Comparison of ENCODE assay signal across 8 cellular contexts in genomic region chr6:26170951-26171841, GRCh38.
A peak's percentile ranks its signal among the peaks of the same experiment; 100 is the strongest.
DNase-seq lines count a peak whose midpoint lies in the region; ATAC-seq and TF ChIP-seq lines count a peak whose summit lies in the region.

No MANE protein-coding gene starts in this region.

- ATAC-seq in HG03066 (IDR thresholded peaks at IDR 0.05; ENCODE audit: low read depth, unreplicated experiment) (peak; percentile 2), HG03565 (IDR thresholded peaks at IDR 0.05; ENCODE audit: unreplicated experiment) (no peak)

- H3K4me1 Mint-ChIP-seq in mesothelial cell of epicardium, result peaks cover 23% of the 10 kb centered on the region

- no peaks in the 10 kb centered on the region for H4K20me1 ChIP-seq in DOHH2 (ENCODE audit: control insufficient read depth, insufficient read depth, low read depth, low read length)

- peak overlapping the region; percentile 99 for H3K27ac Mint-ChIP-seq in mesothelial cell of epicardium

- H3K79me2 ChIP-seq in DOHH2 (ENCODE audit: control insufficient read depth, low read length), result peaks cover 42% of the 10 kb centered on the region

- H3K36me3 ChIP-seq in DOHH2 (ENCODE audit: control insufficient read depth, low read length), result peaks cover 11% of the 10 kb centered on the region; the same call in 1 of the 2 replicates

- in situ Hi-C loops in astrocyte of the spinal cord (cut with HindIII; ENCODE audit: low sequenced_read_pairs), result no loop called here

- TF ChIP-seq CTCF in DOHH2 (IDR thresholded peaks at IDR 0.05; ENCODE audit: low read depth, low read length, poor library complexity, severe bottlenecking), result no peak
- TF ChIP-seq CTCF in astrocyte of the spinal cord (IDR thresholded peaks at IDR 0.05; ENCODE audit: low read depth, low read length), result no peak
- no peak for TF ChIP-seq CTCF in mesothelial cell of epicardium (IDR thresholded peaks at IDR 0.05; ENCODE audit: unreplicated experiment)

- H3K27ac ChIP-seq in DOHH2 (ENCODE audit: low read depth, low read length), result peak overlapping the region; percentile 92

- H3K36me3 Mint-ChIP-seq in mesothelial cell of epicardium, result peaks cover 1% of the 10 kb centered on the region

- no peaks in the 10 kb centered on the region for H3K27me3 ChIP-seq in DOHH2 (ENCODE audit: control insufficient read depth, low read length)

- peaks cover 38% of the 10 kb centered on the region for H3F3A ChIP-seq in DOHH2 (ENCODE audit: control insufficient read depth, insufficient read depth)

- H3K4me3 Mint-ChIP-seq in mesothelial cell of epicardium, result peak overlapping the region; percentile 88

- H3K4me3 ChIP-seq in DOHH2 (ENCODE audit: low read length) (peak overlapping the region; percentile 73), astrocyte of the spinal cord (ENCODE audit: low read depth, low read length) (peak overlapping the region; percentile 71)

- no peak for DNase-seq in astrocyte of the spinal cord (ENCODE audit: low read depth, low spot score)
- no peak for DNase-seq in mesothelial cell of epicardium (ENCODE audit: low spot score in 2 of 2, unreplicated experiment in 2 of 2)
- no peak for DNase-seq in NCI-H1092 treated with DMSO at 0.1 percent for 48 hours (lab: John Stamatoyannopoulos, UW)
- no peak for DNase-seq in NCI-H2227 treated with DMSO at 0.1 percent for 48 hours (lab: John Stamatoyannopoulos, UW)
- no peak for DNase-seq in SW480 (ENCODE audit: low spot score)

- H3K27me3 Mint-ChIP-seq in mesothelial cell of epicardium (ENCODE audit: low read depth), result no peaks in the 10 kb centered on the region

- peaks cover 49% of the 10 kb centered on the region for H3K4me1 ChIP-seq in DOHH2 (ENCODE audit: control insufficient read depth, low read length)

- peak overlapping the region; percentile 89 for H3K4me2 ChIP-seq in DOHH2 (ENCODE audit: low read length)

- no peaks in the 10 kb centered on the region for H3K9me3 Mint-ChIP-seq in mesothelial cell of epicardium

- no peaks in the 10 kb centered on the region for H3K9me3 ChIP-seq in DOHH2 (ENCODE audit: control insufficient read depth, insufficient read depth, low read length)

- H3K9me2 ChIP-seq in DOHH2 (replicated peaks; ENCODE audit: control insufficient read depth, low read length), result no peaks in the 10 kb centered on the region
